In genomic region chr22:46335201-46336118, GRCh38 we compare ENCODE assay signal across 8 cellular contexts. TPM values are rescaled to one million over a fixed set of nuclear protein-coding genes. Genes with fewer than 3 reads are reported as not detected.
A peak's percentile ranks its signal among the peaks of the same experiment; 100 is the strongest.
DNase-seq lines count a peak whose midpoint lies in the region; ATAC-seq and TF ChIP-seq lines count a peak whose summit lies in the region.

A gene with protein sequence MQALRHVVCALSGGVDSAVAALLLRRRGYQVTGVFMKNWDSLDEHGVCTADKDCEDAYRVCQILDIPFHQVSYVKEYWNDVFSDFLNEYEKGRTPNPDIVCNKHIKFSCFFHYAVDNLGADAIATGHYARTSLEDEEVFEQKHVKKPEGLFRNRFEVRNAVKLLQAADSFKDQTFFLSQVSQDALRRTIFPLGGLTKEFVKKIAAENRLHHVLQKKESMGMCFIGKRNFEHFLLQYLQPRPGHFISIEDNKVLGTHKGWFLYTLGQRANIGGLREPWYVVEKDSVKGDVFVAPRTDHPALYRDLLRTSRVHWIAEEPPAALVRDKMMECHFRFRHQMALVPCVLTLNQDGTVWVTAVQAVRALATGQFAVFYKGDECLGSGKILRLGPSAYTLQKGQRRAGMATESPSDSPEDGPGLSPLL (plus strand): TSS chr22:46335714. CDS start chr22:46335765, 51 bp downstream.

- H3K36me3 ChIP-seq in DOHH2 (ENCODE audit: control insufficient read depth, low read length) (peaks cover 68% of the 10 kb centered on the region), osteoblast (ENCODE audit: insufficient read depth, low read length) (peaks cover 40% of the 10 kb centered on the region), testis (ENCODE audit: low read depth, missing control alignments) (no peaks in the 10 kb centered on the region)

- H3K79me2 ChIP-seq in DOHH2 (ENCODE audit: control insufficient read depth, low read length) = peaks cover 45% of the 10 kb centered on the region
- H3K79me2 ChIP-seq in osteoblast (ENCODE audit: insufficient read depth, low read length) = peaks cover 46% of the 10 kb centered on the region

- H3K27ac ChIP-seq in DOHH2 (ENCODE audit: low read depth, low read length) (peak within 1 kb of the TSS; percentile 56), osteoblast (ENCODE audit: low read depth, low read length) (peak within 1 kb of the TSS; percentile 81), testis (peak within 1 kb of the TSS; percentile 75 to 90)

- DNase-seq in Kasumi-1 (lab: John Stamatoyannopoulos, UW) (peak; percentile 64 to 82), glutamatergic neuron (peak; percentile 88), osteoblast (ENCODE audit: insufficient read length, low spot score, missing footprints) (peak; percentile 99), testis (peak; percentile 88)
- peak; percentile 73 to 87 for DNase-seq in activated naive CD4-positive, alpha-beta T cell treated with anti-CD3 and anti-CD28 coated beads, Interleukin-2, amount 50 U/mL, for 72 hours (ENCODE audit: low spot score in 2 of 2)

- no peaks in the 10 kb centered on the region for H3K9me3 Mint-ChIP-seq in activated naive CD4-positive, alpha-beta T cell treated with anti-CD3 and anti-CD28 coated beads, Interleukin-2, amount 50 U/mL, for 72 hours
- H3K9me3 Mint-ChIP-seq in glutamatergic neuron (ENCODE audit: unreplicated experiment) = peaks cover 6% of the 10 kb centered on the region

- no peaks in the 10 kb centered on the region for H3K9me2 ChIP-seq in DOHH2 (replicated peaks; ENCODE audit: control insufficient read depth, low read length)

- H3K27me3 Mint-ChIP-seq in glutamatergic neuron (ENCODE audit: unreplicated experiment) = peaks cover 13% of the 10 kb centered on the region

- TF ChIP-seq CTCF in DOHH2 (IDR thresholded peaks at IDR 0.05; ENCODE audit: low read depth, low read length, poor library complexity, severe bottlenecking) (no peak), glutamatergic neuron (IDR thresholded peaks at IDR 0.05; ENCODE audit: partially characterized antibody, unreplicated experiment) (no peak), osteoblast (IDR thresholded peaks at IDR 0.05; ENCODE audit: extremely low read depth, low read depth, low read length) (no peak), testis (IDR thresholded peaks at IDR 0.05) (no peak)

- H3K4me3 ChIP-seq in DOHH2 (ENCODE audit: low read length) (peak within 1 kb of the TSS; percentile 84), osteoblast (ENCODE audit: insufficient read depth, low read length) (peak within 1 kb of the TSS; percentile 95), testis (peak within 1 kb of the TSS; percentile 90 to 96)

- H3K9me3 ChIP-seq in DOHH2 (ENCODE audit: control insufficient read depth, insufficient read depth, low read length) (no peaks in the 10 kb centered on the region), osteoblast (ENCODE audit: low read depth, low read length) (no peaks in the 10 kb centered on the region), testis (no peaks in the 10 kb centered on the region)

- H3K27me3 ChIP-seq in DOHH2 (ENCODE audit: control insufficient read depth, low read length) (no peaks in the 10 kb centered on the region), osteoblast (ENCODE audit: insufficient read depth, low read length) (no peaks in the 10 kb centered on the region), testis (no peaks in the 10 kb centered on the region)

- H3K4me1 Mint-ChIP-seq in glutamatergic neuron (ENCODE audit: low read depth, unreplicated experiment) = peaks cover 17% of the 10 kb centered on the region

- H2AFZ ChIP-seq in osteoblast (ENCODE audit: low read length) = peak within 1 kb of the TSS; percentile 98

- H3K4me1 ChIP-seq in DOHH2 (ENCODE audit: control insufficient read depth, low read length) (peaks cover 14% of the 10 kb centered on the region), osteoblast (ENCODE audit: insufficient read depth, low read length) (peaks cover 9% of the 10 kb centered on the region), testis (peaks cover 12% of the 10 kb centered on the region)

- intact Hi-C loops in testis (cut with DNase I; ENCODE audit: low total_unique reads) = no loop called here

- WGBS in testis, 2 donors = 0 to 1% methylated on average over 28 to 82 of the region's 93 CpGs

- H3F3A ChIP-seq in DOHH2 (ENCODE audit: control insufficient read depth, insufficient read depth) = peaks cover 21% of the 10 kb centered on the region

- peak within 1 kb of the TSS; percentile 87 to 98 for H3K27ac Mint-ChIP-seq in activated naive CD4-positive, alpha-beta T cell treated with anti-CD3 and anti-CD28 coated beads, Interleukin-2, amount 50 U/mL, for 72 hours
- H3K27ac Mint-ChIP-seq in glutamatergic neuron (ENCODE audit: unreplicated experiment) = peak within 1 kb of the TSS; percentile 96

- H4K20me1 ChIP-seq in DOHH2 (ENCODE audit: control insufficient read depth, insufficient read depth, low read depth, low read length) = peaks cover 5% of the 10 kb centered on the region; the same call in 1 of the 2 replicates
- peaks cover 23% of the 10 kb centered on the region for H4K20me1 ChIP-seq in osteoblast (ENCODE audit: insufficient read depth, low read length)

- H3K36me3 Mint-ChIP-seq in activated naive CD4-positive, alpha-beta T cell treated with anti-CD3 and anti-CD28 coated beads, Interleukin-2, amount 50 U/mL, for 72 hours = peaks cover 18 to 39% of the 10 kb centered on the region in 2 donors
- H3K36me3 Mint-ChIP-seq in glutamatergic neuron (ENCODE audit: unreplicated experiment) = no peaks in the 10 kb centered on the region

- TF ChIP-seq POLR2A in testis (IDR thresholded peaks at IDR 0.05) = no peak

- H3K4me3 Mint-ChIP-seq in glutamatergic neuron (ENCODE audit: unreplicated experiment) = peak within 1 kb of the TSS; percentile 98

- peak; percentile 77 for ATAC-seq in GM21737 (IDR thresholded peaks at IDR 0.05; ENCODE audit: unreplicated experiment)
- ATAC-seq in SK-N-SH treated with all-trans-retinoic acid at 6 μM for 48 hours = peak; percentile 97
- ATAC-seq in activated naive CD4-positive, alpha-beta T cell treated with anti-CD3 and anti-CD28 coated beads, Interleukin-2, amount 50 U/mL, for 72 hours = peak; percentile 90 to 96

- H3K4me2 ChIP-seq in DOHH2 (ENCODE audit: low read length) = peak within 1 kb of the TSS; percentile 84
- H3K4me2 ChIP-seq in osteoblast (ENCODE audit: insufficient read depth, low read length) = peak within 1 kb of the TSS; percentile 96

TF ChIP-seq in SK-N-SH treated with all-trans-retinoic acid at 6 μM for 48 hours, 23 proteins besides CTCF, POLR2A, EP300 and RAD21:
- TF ChIP-seq RARB (CRISPR knock-in tag; IDR thresholded peaks at IDR 0.05) = no peak
- no peak for TF ChIP-seq BACH2 (CRISPR knock-in tag; IDR thresholded peaks at IDR 0.05; ENCODE audit: borderline replicate concordance)
- TF ChIP-seq, protein P1, sequence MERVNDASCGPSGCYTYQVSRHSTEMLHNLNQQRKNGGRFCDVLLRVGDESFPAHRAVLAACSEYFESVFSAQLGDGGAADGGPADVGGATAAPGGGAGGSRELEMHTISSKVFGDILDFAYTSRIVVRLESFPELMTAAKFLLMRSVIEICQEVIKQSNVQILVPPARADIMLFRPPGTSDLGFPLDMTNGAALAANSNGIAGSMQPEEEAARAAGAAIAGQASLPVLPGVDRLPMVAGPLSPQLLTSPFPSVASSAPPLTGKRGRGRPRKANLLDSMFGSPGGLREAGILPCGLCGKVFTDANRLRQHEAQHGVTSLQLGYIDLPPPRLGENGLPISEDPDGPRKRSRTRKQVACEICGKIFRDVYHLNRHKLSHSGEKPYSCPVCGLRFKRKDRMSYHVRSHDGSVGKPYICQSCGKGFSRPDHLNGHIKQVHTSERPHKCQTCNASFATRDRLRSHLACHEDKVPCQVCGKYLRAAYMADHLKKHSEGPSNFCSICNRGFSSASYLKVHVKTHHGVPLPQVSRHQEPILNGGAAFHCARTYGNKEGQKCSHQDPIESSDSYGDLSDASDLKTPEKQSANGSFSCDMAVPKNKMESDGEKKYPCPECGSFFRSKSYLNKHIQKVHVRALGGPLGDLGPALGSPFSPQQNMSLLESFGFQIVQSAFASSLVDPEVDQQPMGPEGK (CRISPR knock-in tag; IDR thresholded peaks at IDR 0.05; ENCODE audit: borderline replicate concordance) = no peak
- no peak for TF ChIP-seq ESRRG (CRISPR knock-in tag; IDR thresholded peaks at IDR 0.05)
- TF ChIP-seq ZNF565 (CRISPR knock-in tag; conservative IDR thresholded peaks at IDR 0.05; ENCODE audit: low read depth) = no peak
TF ChIP-seq in SK-N-SH treated with all-trans-retinoic acid at 6 μM for 48 hours: peak in this region for 0.

RNA-seq across cellular contexts. Expression of the gene that starts here (rescaled TPM):
- 10 to 100 TPM; 89.3 to 94.1 TPM for total RNA-seq in activated naive CD4-positive, alpha-beta T cell treated with anti-CD3 and anti-CD28 coated beads, Interleukin-2, amount 50 U/mL, for 72 hours
- 60.8 TPM for total RNA-seq in glutamatergic neuron (ENCODE audit: unreplicated experiment)
- 18.9 and 22.1 TPM in 2 replicates for total RNA-seq in osteoblast
- 10 to 100 TPM; 57.3 to 63.5 TPM for total RNA-seq in testis
- polyA plus RNA-seq in testis (ENCODE audit: insufficient read depth, low read depth, low replicate concordance) = 24.8 TPM

Comparison
In these comparisons a context has a peak if more than half of its experiments do, and no peak if none do; other contexts are left out.
1. Peak in every context shown above with its lines: DNase-seq, ATAC-seq, H3K4me3 ChIP-seq and H3K27ac ChIP-seq.